25 cellular contexts compared by ENCODE assay signal in the genomic region with DNA sequence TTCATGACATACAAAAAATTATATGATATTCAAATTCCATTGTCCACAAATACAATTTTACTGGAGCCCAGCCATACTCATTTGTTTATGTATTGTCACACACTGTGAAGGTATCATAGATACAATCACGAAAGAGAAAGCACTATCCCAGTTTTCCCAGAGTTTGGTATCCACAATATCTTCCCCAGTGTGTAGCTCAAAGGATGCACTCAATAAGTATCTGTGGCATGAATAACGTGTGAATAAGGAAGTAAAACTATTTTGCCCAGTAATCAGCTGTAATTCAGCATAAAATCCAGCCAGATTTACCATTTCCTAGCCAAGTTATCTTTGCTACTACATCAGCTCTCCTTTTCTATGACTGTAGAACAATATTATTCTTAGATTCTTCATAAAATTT.
"Had no signal": no experiment of that assay in that cellular context is flagged by ENCODE, and none has a peak within 500 bp of the region (broad histone marks: within the 10 kb centered on the region; RNA-seq: fewer than 3 reads in every experiment).

No MANE protein-coding gene starts in this region.

- H3K4me1 ChIP-seq: gastrocnemius medialis, parathyroid adenoma, psoas muscle, upper lobe of left lung had no signal

- H3K4me3 ChIP-seq: gastrocnemius medialis, hepatocyte, psoas muscle, smooth muscle cell, upper lobe of left lung had no signal

- H3K9ac ChIP-seq: parathyroid adenoma had no signal

- H3K79me2 ChIP-seq: hepatocyte, parathyroid adenoma had no signal

- H3K9me3 ChIP-seq: gastrocnemius medialis, psoas muscle, upper lobe of left lung had no signal

- H3K27me3 ChIP-seq: gastrocnemius medialis, hepatocyte, upper lobe of left lung had no signal

- H3K4me2 ChIP-seq: hepatocyte, smooth muscle cell had no signal

- DNase-seq: activated CD4-positive, alpha-beta memory T cell treated with anti-CD3 and anti-CD28 coated beads, Interleukin-2, amount 10 ng/mL, durations not matched to agents 7 days and 5 days; activated CD4-positive, alpha-beta T cell treated with anti-CD3 and anti-CD28 coated beads, Interleukin-2, amount 10 ng/mL, durations not matched to agents 24 days and 14 days; activated CD4-positive, CD25-positive, alpha-beta regulatory T cell treated with anti-CD3 and anti-CD28 coated beads, Interleukin-2, amount 50 U/mL, for 72 hours; activated CD8-positive, alpha-beta memory T cell treated with anti-CD3 and anti-CD28 coated beads, Interleukin-2, amount 50 U/mL, for 48 hours; activated gamma-delta T cell treated with Interleukin-2 at 50 U/mL for 16 hours; activated naive CD4-positive, alpha-beta T cell treated with anti-CD3 and anti-CD28 coated beads, Interleukin-2, amount 50 U/mL, for 16 hours; activated T-cell treated with anti-CD3 and anti-CD28 coated beads, Interleukin-2, amount 50 U/mL, for 24 hours; amygdala; dermis blood vessel endothelial cell; effector CD8-positive, alpha-beta T cell; gastrocnemius medialis; left cardiac atrium; left ventricle myocardium superior; naive B cell; psoas muscle; stimulated activated CD4-positive, alpha-beta T cell treated with anti-CD3 and anti-CD28 coated beads, Interleukin-1b, Interleukin-23, amount 100 ng/mL, for 48 hours; stimulated activated CD4-positive, alpha-beta T cell treated with anti-CD3 and anti-CD28 coated beads, Interleukin-4, amount 100 ng/mL, for 4 hours; stimulated activated CD8-positive, alpha-beta memory T cell treated with anti-CD3 and anti-CD28 coated beads, Interleukin-4, amount 100 ng/mL, for 48 hours; stimulated activated naive CD8-positive, alpha-beta T cell treated with anti-CD3 and anti-CD28 coated beads, Interleukin-15, amount 100 ng/mL, for 72 hours; substantia nigra; SW 1271; upper lobe of left lung had no signal

- H3K36me3 ChIP-seq: gastrocnemius medialis, upper lobe of left lung had no signal

- H2AFZ ChIP-seq: hepatocyte, parathyroid adenoma had no signal

- H3K27ac ChIP-seq: gastrocnemius medialis, hepatocyte, parathyroid adenoma, psoas muscle, upper lobe of left lung had no signal
